ENCODE assay signal across 7 cellular contexts in genomic region chr3:98902341-98902740, GRCh38. TPM values are rescaled to one million over a fixed set of nuclear protein-coding genes. Genes with fewer than 3 reads are reported as not detected.
DNase-seq lines count a peak whose midpoint lies in the region; ATAC-seq and TF ChIP-seq lines count a peak whose summit lies in the region.

No MANE protein-coding gene starts in this region.

- H3K27me3 Mint-ChIP-seq in GM23338 (ENCODE audit: insufficient read depth, low read depth, poor library complexity) (peaks cover 1% of the 10 kb centered on the region), T-helper 17 cell (peaks cover 18% of the 10 kb centered on the region), glutamatergic neuron (ENCODE audit: unreplicated experiment) (peaks cover 5% of the 10 kb centered on the region)

- no peaks in the 10 kb centered on the region for H3K27me3 ChIP-seq in GM23338 (ENCODE audit: insufficient read depth)

- H3K79me2 ChIP-seq in GM23338 (replicated peaks; ENCODE audit: insufficient read depth), result peaks cover 37% of the 10 kb centered on the region

- H3K9me3 Mint-ChIP-seq in GM23338 (peaks cover 3% of the 10 kb centered on the region; the same call in 1 of the 3 replicates), glutamatergic neuron (ENCODE audit: unreplicated experiment) (peaks cover 2% of the 10 kb centered on the region)

- H3K9me3 ChIP-seq in T-helper 17 cell (ENCODE audit: control insufficient read depth, low read length, poor library complexity, severe bottlenecking), result no peaks in the 10 kb centered on the region

- H3K4me3 ChIP-seq in GM23338 (peak overlapping the region; percentile 61), skin epidermis (peak overlapping the region; percentile 52 to 94 (median 70))

- peak overlapping the region; percentile 97 for H3K4me3 Mint-ChIP-seq in GM23338
- H3K4me3 Mint-ChIP-seq in T-helper 17 cell, result peak overlapping the region; percentile 96
- peak overlapping the region; percentile 85 for H3K4me3 Mint-ChIP-seq in glutamatergic neuron (ENCODE audit: unreplicated experiment)

- H3K27ac Mint-ChIP-seq in GM23338 (peak overlapping the region; percentile 93), T-helper 17 cell (peak overlapping the region; percentile 89), glutamatergic neuron (ENCODE audit: unreplicated experiment) (peak overlapping the region; percentile 20)

- no peak for ATAC-seq in GM23338
- ATAC-seq in T-helper 17 cell, result no peak

- peak overlapping the region; percentile 86 for H2AFZ ChIP-seq in GM23338

- H3K4me1 Mint-ChIP-seq in GM23338 (peaks cover 24% of the 10 kb centered on the region), T-helper 17 cell (peaks cover 11% of the 10 kb centered on the region), glutamatergic neuron (ENCODE audit: low read depth, unreplicated experiment) (peaks cover 5% of the 10 kb centered on the region)

- peak overlapping the region; percentile 93 for H3K27ac ChIP-seq in GM23338 (ENCODE audit: low read depth)
- peak overlapping the region in 19 of 21 experiments; percentile 17 to 95 (median 72) for H3K27ac ChIP-seq in skin epidermis

- H3K36me3 ChIP-seq in GM23338 (ENCODE audit: insufficient read depth), result no peaks in the 10 kb centered on the region

- H3K4me1 ChIP-seq in GM23338 (ENCODE audit: insufficient read depth), result peaks cover 25% of the 10 kb centered on the region

- TF ChIP-seq CTCF in GM23338 (conservative IDR thresholded peaks at IDR 0.05; ENCODE audit: low read depth in 2 of 2), result no peak
- no peak for TF ChIP-seq CTCF in glutamatergic neuron (IDR thresholded peaks at IDR 0.05; ENCODE audit: partially characterized antibody, unreplicated experiment)

- H3K36me3 Mint-ChIP-seq in GM23338 (ENCODE audit: low read depth) (peaks cover 5% of the 10 kb centered on the region; the same call in 1 of the 3 replicates), T-helper 17 cell (ENCODE audit: low read depth) (no peaks in the 10 kb centered on the region), glutamatergic neuron (ENCODE audit: unreplicated experiment) (no peaks in the 10 kb centered on the region)

- H4K20me1 ChIP-seq in GM23338 (replicated peaks; ENCODE audit: insufficient read depth), result peaks cover 8% of the 10 kb centered on the region

- no peaks in the 10 kb centered on the region for H3K9me2 ChIP-seq in GM23338 (ENCODE audit: insufficient read depth)

- H3K4me2 ChIP-seq in GM23338, result peak overlapping the region; percentile 80

- no peaks in the 10 kb centered on the region for H3F3A ChIP-seq in GM23338 (replicated peaks; ENCODE audit: low read depth)

- no peak for DNase-seq in GM23338 (ENCODE audit: low spot score)
- DNase-seq in T-helper 17 cell, result no peak
- no peak for DNase-seq in glutamatergic neuron
- DNase-seq in OCI-M2 (lab: John Stamatoyannopoulos, UW; ENCODE audit: unreplicated experiment), result no peak
- DNase-seq in dermis blood vessel endothelial cell, result no peak
- no peak for DNase-seq in globus pallidus (ENCODE audit: low spot score)

TF ChIP-seq in GM23338, 12 proteins besides CTCF, POLR2A, EP300 and RAD21:
- TF ChIP-seq ZNF462 (CRISPR knock-in tag; IDR thresholded peaks at IDR 0.05), result no peak
- TF ChIP-seq NANOG (IDR thresholded peaks at IDR 0.05; ENCODE audit: borderline replicate concordance), result no peak
- TF ChIP-seq POLR2AphosphoS5 (IDR thresholded peaks at IDR 0.05; ENCODE audit: low read depth), result no peak
- TF ChIP-seq REST (IDR thresholded peaks at IDR 0.05; ENCODE audit: unreplicated experiment), result no peak
TF ChIP-seq in GM23338: peak in this region for 0.

RNA-seq across cellular contexts. Expression of gene DCBLD2, which starts 0.8 kb away (rescaled TPM):
- 69.7 and 75.4 TPM in 2 replicates for total RNA-seq in GM23338 (2014; rRNA removed; shearing (Covaris generic))
- polyA plus RNA-seq in GM23338 (2016; fragmentation: Nextera tagmentation; extraction: Ambion mirVana), result 24.0 and 25.9 TPM in 2 replicates
- total RNA-seq in T-helper 17 cell (1 to 10 TPM in 1 of 2 donors, under 1 TPM in 1; 0.37 to 2.0 TPM), glutamatergic neuron (ENCODE audit: unreplicated experiment) (33.9 TPM), dermis blood vessel endothelial cell (19.6 and 23.4 TPM in 2 replicates)

Comparison
In these comparisons a context has a peak if more than half of its experiments do, and no peak if none do; other contexts are left out.
1. H3K27ac Mint-ChIP-seq: peak in every context shown above with its lines; median percentile 93 in GM23338; 89 in T-helper 17 cell; 20 in glutamatergic neuron.